Comparison of ENCODE assay signal across 1 cellular context in the genomic region with DNA sequence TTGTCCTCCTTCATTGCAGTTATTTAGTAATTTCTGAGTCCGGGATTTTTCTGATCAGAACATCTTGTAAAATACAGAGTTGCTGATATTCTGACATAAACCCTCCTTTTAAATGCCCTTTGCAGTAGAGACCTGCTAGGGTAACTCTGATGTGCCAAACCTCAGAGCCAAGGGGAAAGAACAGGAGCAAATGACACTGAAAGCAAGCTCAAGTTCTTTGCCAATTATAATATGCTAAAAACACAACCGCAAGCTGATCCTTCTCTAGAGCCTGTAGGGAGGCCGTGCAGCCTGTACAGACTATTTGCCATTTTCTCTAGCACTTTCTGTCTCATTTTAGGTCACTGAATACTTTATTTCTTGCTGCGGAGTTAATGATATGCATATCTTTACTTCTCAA.
TF ChIP-seq lines count a peak whose summit lies in the region.

No MANE protein-coding gene starts in this region.

TF ChIP-seq in GM23338, 12 proteins besides CTCF, POLR2A, EP300 and RAD21:
- no peak for TF ChIP-seq CREB1 (CRISPR knock-in tag; IDR thresholded peaks at IDR 0.05; ENCODE audit: low read depth)
- TF ChIP-seq NANOG (IDR thresholded peaks at IDR 0.05; ENCODE audit: borderline replicate concordance) = no peak
- no peak for TF ChIP-seq EZH2 (IDR thresholded peaks at IDR 0.05; ENCODE audit: low read depth, unreplicated experiment)
- TF ChIP-seq, protein P1, sequence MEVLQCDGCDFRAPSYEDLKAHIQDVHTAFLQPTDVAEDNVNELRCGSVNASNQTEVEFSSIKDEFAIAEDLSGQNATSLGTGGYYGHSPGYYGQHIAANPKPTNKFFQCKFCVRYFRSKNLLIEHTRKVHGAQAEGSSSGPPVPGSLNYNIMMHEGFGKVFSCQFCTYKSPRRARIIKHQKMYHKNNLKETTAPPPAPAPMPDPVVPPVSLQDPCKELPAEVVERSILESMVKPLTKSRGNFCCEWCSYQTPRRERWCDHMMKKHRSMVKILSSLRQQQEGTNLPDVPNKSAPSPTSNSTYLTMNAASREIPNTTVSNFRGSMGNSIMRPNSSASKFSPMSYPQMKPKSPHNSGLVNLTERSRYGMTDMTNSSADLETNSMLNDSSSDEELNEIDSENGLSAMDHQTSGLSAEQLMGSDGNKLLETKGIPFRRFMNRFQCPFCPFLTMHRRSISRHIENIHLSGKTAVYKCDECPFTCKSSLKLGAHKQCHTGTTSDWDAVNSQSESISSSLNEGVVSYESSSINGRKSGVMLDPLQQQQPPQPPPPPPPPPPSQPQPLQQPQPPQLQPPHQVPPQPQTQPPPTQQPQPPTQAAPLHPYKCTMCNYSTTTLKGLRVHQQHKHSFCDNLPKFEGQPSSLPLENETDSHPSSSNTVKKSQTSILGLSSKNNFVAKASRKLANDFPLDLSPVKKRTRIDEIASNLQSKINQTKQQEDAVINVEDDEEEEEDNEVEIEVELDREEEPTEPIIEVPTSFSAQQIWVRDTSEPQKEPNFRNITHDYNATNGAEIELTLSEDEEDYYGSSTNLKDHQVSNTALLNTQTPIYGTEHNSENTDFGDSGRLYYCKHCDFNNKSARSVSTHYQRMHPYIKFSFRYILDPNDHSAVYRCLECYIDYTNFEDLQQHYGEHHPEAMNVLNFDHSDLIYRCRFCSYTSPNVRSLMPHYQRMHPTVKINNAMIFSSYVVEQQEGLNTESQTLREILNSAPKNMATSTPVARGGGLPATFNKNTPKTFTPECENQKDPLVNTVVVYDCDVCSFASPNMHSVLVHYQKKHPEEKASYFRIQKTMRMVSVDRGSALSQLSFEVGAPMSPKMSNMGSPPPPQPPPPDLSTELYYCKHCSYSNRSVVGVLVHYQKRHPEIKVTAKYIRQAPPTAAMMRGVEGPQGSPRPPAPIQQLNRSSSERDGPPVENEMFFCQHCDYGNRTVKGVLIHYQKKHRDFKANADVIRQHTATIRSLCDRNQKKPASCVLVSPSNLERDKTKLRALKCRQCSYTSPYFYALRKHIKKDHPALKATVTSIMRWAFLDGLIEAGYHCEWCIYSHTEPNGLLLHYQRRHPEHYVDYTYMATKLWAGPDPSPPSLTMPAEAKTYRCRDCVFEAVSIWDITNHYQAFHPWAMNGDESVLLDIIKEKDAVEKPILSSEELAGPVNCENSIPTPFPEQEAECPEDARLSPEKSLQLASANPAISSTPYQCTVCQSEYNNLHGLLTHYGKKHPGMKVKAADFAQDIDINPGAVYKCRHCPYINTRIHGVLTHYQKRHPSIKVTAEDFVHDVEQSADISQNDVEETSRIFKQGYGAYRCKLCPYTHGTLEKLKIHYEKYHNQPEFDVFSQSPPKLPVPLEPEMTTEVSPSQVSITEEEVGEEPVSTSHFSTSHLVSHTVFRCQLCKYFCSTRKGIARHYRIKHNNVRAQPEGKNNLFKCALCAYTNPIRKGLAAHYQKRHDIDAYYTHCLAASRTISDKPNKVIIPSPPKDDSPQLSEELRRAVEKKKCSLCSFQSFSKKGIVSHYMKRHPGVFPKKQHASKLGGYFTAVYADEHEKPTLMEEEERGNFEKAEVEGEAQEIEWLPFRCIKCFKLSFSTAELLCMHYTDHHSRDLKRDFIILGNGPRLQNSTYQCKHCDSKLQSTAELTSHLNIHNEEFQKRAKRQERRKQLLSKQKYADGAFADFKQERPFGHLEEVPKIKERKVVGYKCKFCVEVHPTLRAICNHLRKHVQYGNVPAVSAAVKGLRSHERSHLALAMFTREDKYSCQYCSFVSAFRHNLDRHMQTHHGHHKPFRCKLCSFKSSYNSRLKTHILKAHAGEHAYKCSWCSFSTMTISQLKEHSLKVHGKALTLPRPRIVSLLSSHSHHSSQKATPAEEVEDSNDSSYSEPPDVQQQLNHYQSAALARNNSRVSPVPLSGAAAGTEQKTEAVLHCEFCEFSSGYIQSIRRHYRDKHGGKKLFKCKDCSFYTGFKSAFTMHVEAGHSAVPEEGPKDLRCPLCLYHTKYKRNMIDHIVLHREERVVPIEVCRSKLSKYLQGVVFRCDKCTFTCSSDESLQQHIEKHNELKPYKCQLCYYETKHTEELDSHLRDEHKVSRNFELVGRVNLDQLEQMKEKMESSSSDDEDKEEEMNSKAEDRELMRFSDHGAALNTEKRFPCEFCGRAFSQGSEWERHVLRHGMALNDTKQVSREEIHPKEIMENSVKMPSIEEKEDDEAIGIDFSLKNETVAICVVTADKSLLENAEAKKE (CRISPR knock-in tag; IDR thresholded peaks at IDR 0.05) = no peak
- TF ChIP-seq JUNB (IDR thresholded peaks at IDR 0.05; ENCODE audit: unreplicated experiment) = no peak
- no peak for TF ChIP-seq ZNF331 (CRISPR knock-in tag; IDR thresholded peaks at IDR 0.05; ENCODE audit: low read depth)
- no peak for TF ChIP-seq STAT1 (IDR thresholded peaks at IDR 0.05; ENCODE audit: unreplicated experiment)
- TF ChIP-seq ETS1 (IDR thresholded peaks at IDR 0.05) = no peak
- TF ChIP-seq EZH2phosphoT487 (IDR thresholded peaks at IDR 0.05; ENCODE audit: unreplicated experiment) = no peak
- no peak for TF ChIP-seq POLR2AphosphoS5 (IDR thresholded peaks at IDR 0.05; ENCODE audit: low read depth)
- no peak for TF ChIP-seq ZNF114 (CRISPR knock-in tag; IDR thresholded peaks at IDR 0.05)
- TF ChIP-seq REST (IDR thresholded peaks at IDR 0.05; ENCODE audit: unreplicated experiment) = no peak
